In genomic region chr14:47722929-47723693, GRCh38 we compare ENCODE assay signal across 35 cellular contexts. TPM values are rescaled to one million over a fixed set of nuclear protein-coding genes. Genes with fewer than 3 reads are reported as not detected.
"Had no signal": no experiment of that assay in that cellular context is flagged by ENCODE, and none has a peak within 500 bp of the region (broad histone marks: within the 10 kb centered on the region; RNA-seq: fewer than 3 reads in every experiment).

No MANE protein-coding gene starts in this region.

- H3K9me3 Mint-ChIP-seq: activated B cell treated with CpG ODN at 0.5 μM for 24 hours; activated CD4-positive, alpha-beta T cell treated with anti-CD3 and anti-CD28 coated beads, Interleukin-2, amount 10 ng/mL, durations not matched to agents 24 days and 14 days; activated naive CD4-positive, alpha-beta T cell treated with anti-CD3 and anti-CD28 coated beads, Interleukin-2, amount 50 U/mL, for 24 hours; activated naive CD8-positive, alpha-beta T cell treated with anti-CD3 and anti-CD28 coated beads, Interleukin-2, amount 10 ng/mL, durations not matched to agents 7 days and 5 days; activated naive CD8-positive, alpha-beta T cell treated with anti-CD3 and anti-CD28 coated beads, Interleukin-2, amount 50 U/mL, for 24 hours; activated T-cell treated with anti-CD3 and anti-CD28 coated beads, Interleukin-2, amount 50 U/mL, for 24 hours had no signal

- H3K4me1 ChIP-seq: ascending aorta, body of pancreas, breast epithelium had no signal

- H3K27ac Mint-ChIP-seq: activated B cell treated with CpG ODN at 0.5 μM for 24 hours; activated CD4-positive, alpha-beta memory T cell treated with anti-CD3 and anti-CD28 coated beads for 36 hours; activated CD4-positive, alpha-beta T cell treated with anti-CD3 and anti-CD28 coated beads, Interleukin-2, amount 10 ng/mL, durations not matched to agents 24 days and 14 days; activated CD8-positive, alpha-beta T cell treated with anti-CD3 and anti-CD28 coated beads for 36 hours; activated naive CD4-positive, alpha-beta T cell treated with anti-CD3 and anti-CD28 coated beads, Interleukin-2, amount 10 ng/mL, durations not matched to agents 7 days and 5 days; activated naive CD4-positive, alpha-beta T cell treated with anti-CD3 and anti-CD28 coated beads, Interleukin-2, amount 50 U/mL, for 24 hours; activated naive CD8-positive, alpha-beta T cell; activated naive CD8-positive, alpha-beta T cell treated with anti-CD3 and anti-CD28 coated beads, Interleukin-2, amount 10 ng/mL, durations not matched to agents 7 days and 5 days; activated naive CD8-positive, alpha-beta T cell treated with anti-CD3 and anti-CD28 coated beads, Interleukin-2, amount 50 U/mL, for 24 hours; activated T-cell treated with anti-CD3 and anti-CD28 coated beads, Interleukin-2, amount 50 U/mL, for 24 hours; activated T-helper 2 cell treated with anti-CD3 and anti-CD28 coated beads, Interferon-gamma antibody, Interleukin-2, Interleukin-4, amounts not matched to agents 10 μg/mL and 5 μg/mL and 100 μg/mL, durations not matched to agents 14 hours and 24 hours and 36 hours; T-helper 1 cell treated with Interleukin-12 subunit alpha and Interleukin-12 subunit beta and Interleukin-4 antibody, amounts not matched to agents 30 μg/mL and 1 μg/mL, for 36 hours; T-helper 2 cell treated with Interferon-gamma antibody and Interleukin-4, amounts not matched to agents 5 μg/mL and 100 μg/mL, for 36 hours had no signal

- H3K27ac ChIP-seq: ascending aorta, body of pancreas, brain microvascular endothelial cell, breast epithelium, VCaP had no signal

- H3K4me3 ChIP-seq: ascending aorta, body of pancreas, breast epithelium had no signal

- H3K27me3 ChIP-seq: ascending aorta, body of pancreas, brain microvascular endothelial cell, breast epithelium had no signal

- H3K4me1 Mint-ChIP-seq: activated B cell treated with CpG ODN at 0.5 μM for 24 hours; activated CD4-positive, alpha-beta T cell treated with anti-CD3 and anti-CD28 coated beads, Interleukin-2, amount 10 ng/mL, durations not matched to agents 24 days and 14 days; activated naive CD4-positive, alpha-beta T cell treated with anti-CD3 and anti-CD28 coated beads, Interleukin-2, amount 10 ng/mL, durations not matched to agents 7 days and 5 days; activated naive CD4-positive, alpha-beta T cell treated with anti-CD3 and anti-CD28 coated beads, Interleukin-2, amount 50 U/mL, for 24 hours; activated naive CD8-positive, alpha-beta T cell treated with anti-CD3 and anti-CD28 coated beads, Interleukin-2, amount 10 ng/mL, durations not matched to agents 7 days and 5 days; activated naive CD8-positive, alpha-beta T cell treated with anti-CD3 and anti-CD28 coated beads, Interleukin-2, amount 50 U/mL, for 24 hours had no signal

- H3K4me3 Mint-ChIP-seq: activated B cell treated with CpG ODN at 0.5 μM for 24 hours; activated CD4-positive, alpha-beta memory T cell treated with anti-CD3 and anti-CD28 coated beads for 36 hours; activated CD4-positive, alpha-beta T cell treated with anti-CD3 and anti-CD28 coated beads, Interleukin-2, amount 10 ng/mL, durations not matched to agents 24 days and 14 days; activated CD8-positive, alpha-beta T cell treated with anti-CD3 and anti-CD28 coated beads for 36 hours; activated naive CD4-positive, alpha-beta T cell treated with anti-CD3 and anti-CD28 coated beads, Interleukin-2, amount 10 ng/mL, durations not matched to agents 7 days and 5 days; activated naive CD4-positive, alpha-beta T cell treated with anti-CD3 and anti-CD28 coated beads, Interleukin-2, amount 50 U/mL, for 24 hours; activated naive CD8-positive, alpha-beta T cell; activated naive CD8-positive, alpha-beta T cell treated with anti-CD3 and anti-CD28 coated beads, Interleukin-2, amount 10 ng/mL, durations not matched to agents 7 days and 5 days; activated naive CD8-positive, alpha-beta T cell treated with anti-CD3 and anti-CD28 coated beads, Interleukin-2, amount 50 U/mL, for 24 hours; activated T-cell treated with anti-CD3 and anti-CD28 coated beads, Interleukin-2, amount 50 U/mL, for 24 hours; T-helper 1 cell treated with Interleukin-12 subunit alpha and Interleukin-12 subunit beta and Interleukin-4 antibody, amounts not matched to agents 30 μg/mL and 1 μg/mL, for 36 hours; T-helper 2 cell treated with Interferon-gamma antibody and Interleukin-4, amounts not matched to agents 5 μg/mL and 100 μg/mL, for 36 hours had no signal

- ATAC-seq: activated CD8-positive, alpha-beta T cell treated with anti-CD3 and anti-CD28 coated beads for 36 hours; activated naive CD8-positive, alpha-beta T cell treated with anti-CD3 and anti-CD28 coated beads, Interleukin-2, amount 50 U/mL, for 24 hours; body of pancreas had no signal

- H3K27me3 Mint-ChIP-seq: activated B cell treated with CpG ODN at 0.5 μM for 24 hours; activated CD4-positive, alpha-beta memory T cell treated with anti-CD3 and anti-CD28 coated beads for 36 hours; activated CD4-positive, alpha-beta T cell treated with anti-CD3 and anti-CD28 coated beads, Interleukin-2, amount 10 ng/mL, durations not matched to agents 24 days and 14 days; activated CD8-positive, alpha-beta T cell treated with anti-CD3 and anti-CD28 coated beads for 36 hours; activated naive CD4-positive, alpha-beta T cell treated with anti-CD3 and anti-CD28 coated beads, Interleukin-2, amount 10 ng/mL, durations not matched to agents 7 days and 5 days; activated naive CD4-positive, alpha-beta T cell treated with anti-CD3 and anti-CD28 coated beads, Interleukin-2, amount 50 U/mL, for 24 hours; activated naive CD8-positive, alpha-beta T cell; activated naive CD8-positive, alpha-beta T cell treated with anti-CD3 and anti-CD28 coated beads, Interleukin-2, amount 10 ng/mL, durations not matched to agents 7 days and 5 days; activated naive CD8-positive, alpha-beta T cell treated with anti-CD3 and anti-CD28 coated beads, Interleukin-2, amount 50 U/mL, for 24 hours; activated T-cell treated with anti-CD3 and anti-CD28 coated beads, Interleukin-2, amount 50 U/mL, for 24 hours had no signal

- H3K36me3 Mint-ChIP-seq: activated CD4-positive, alpha-beta memory T cell treated with anti-CD3 and anti-CD28 coated beads for 36 hours; activated naive CD4-positive, alpha-beta T cell treated with anti-CD3 and anti-CD28 coated beads, Interleukin-2, amount 10 ng/mL, durations not matched to agents 7 days and 5 days; activated naive CD4-positive, alpha-beta T cell treated with anti-CD3 and anti-CD28 coated beads, Interleukin-2, amount 50 U/mL, for 24 hours; activated naive CD8-positive, alpha-beta T cell; activated naive CD8-positive, alpha-beta T cell treated with anti-CD3 and anti-CD28 coated beads, Interleukin-2, amount 10 ng/mL, durations not matched to agents 7 days and 5 days had no signal

- DNase-seq: activated B cell treated with CpG ODN at 0.5 μM for 24 hours; activated CD4-positive, alpha-beta memory T cell treated with anti-CD3 and anti-CD28 coated beads for 36 hours; activated CD4-positive, alpha-beta T cell treated with anti-CD3 and anti-CD28 coated beads for 4 hours; activated CD4-positive, alpha-beta T cell treated with anti-CD3 and anti-CD28 coated beads, Interleukin-2, amount 10 ng/mL, durations not matched to agents 24 days and 14 days; activated CD4-positive, alpha-beta T cell treated with anti-CD3 and anti-CD28 coated beads, Interleukin-2, amount 50 U/mL, for 1 hour; activated CD4-positive, alpha-beta T cell treated with anti-CD3 and anti-CD28 coated beads, Interleukin-2, amount 50 U/mL, for 4 hours; activated CD4-positive, CD25-positive, alpha-beta regulatory T cell treated with anti-CD3 and anti-CD28 coated beads, Interleukin-2, amount 50 U/mL, for 72 hours; activated CD8-positive, alpha-beta memory T cell treated with anti-CD3 and anti-CD28 coated beads, Interleukin-2, amount 50 U/mL, for 48 hours; activated CD8-positive, alpha-beta T cell treated with anti-CD3 and anti-CD28 coated beads for 36 hours; activated effector memory CD4-positive, alpha-beta T cell treated with Interleukin-2 at 50 U/mL for 16 hours; activated gamma-delta T cell; activated naive CD4-positive, alpha-beta T cell treated with anti-CD3 and anti-CD28 coated beads, Interleukin-2, amount 10 ng/mL, durations not matched to agents 7 days and 5 days; activated naive CD4-positive, alpha-beta T cell treated with Interleukin-2 at 50 U/mL for 16 hours; activated naive CD8-positive, alpha-beta T cell treated with anti-CD3 and anti-CD28 coated beads, Interleukin-2, amount 10 ng/mL, durations not matched to agents 7 days and 5 days; activated naive CD8-positive, alpha-beta T cell treated with anti-CD3 and anti-CD28 coated beads, Interleukin-2, amount 50 U/mL, for 24 hours; activated T-cell treated with anti-CD3 and anti-CD28 coated beads, Interleukin-2, amount 50 U/mL, for 24 hours; activated T-cell treated with anti-CD3 and anti-CD28 coated beads, Interleukin-2, amount 50 U/mL, for 48 hours; amygdala; anterior cingulate cortex; body of pancreas; brain microvascular endothelial cell; central memory CD4-positive, alpha-beta T cell; SW 1271; T-helper 1 cell; T-helper 2 cell; T-helper 9 cell had no signal

- H3K36me3 ChIP-seq: ascending aorta, brain microvascular endothelial cell, breast epithelium had no signal

- H3K9me3 ChIP-seq: ascending aorta, body of pancreas, breast epithelium had no signal

RNA-seq across cellular contexts. Expression of gene MDGA2, which starts 47.7 kb away (rescaled TPM):
- total RNA-seq: activated B cell treated with CpG ODN at 0.5 μM for 24 hours; activated CD4-positive, alpha-beta memory T cell treated with anti-CD3 and anti-CD28 coated beads for 36 hours; activated CD4-positive, alpha-beta T cell treated with anti-CD3 and anti-CD28 coated beads, Interleukin-2, amount 10 ng/mL, durations not matched to agents 24 days and 14 days; activated CD8-positive, alpha-beta memory T cell treated with anti-CD3 and anti-CD28 coated beads for 36 hours; activated CD8-positive, alpha-beta T cell treated with anti-CD3 and anti-CD28 coated beads for 36 hours; activated naive CD8-positive, alpha-beta T cell treated with anti-CD3 and anti-CD28 coated beads, Interleukin-2, amount 10 ng/mL, durations not matched to agents 7 days and 5 days; activated T-helper 2 cell treated with anti-CD3 and anti-CD28 coated beads, Interferon-gamma antibody, Interleukin-2, Interleukin-4, amounts not matched to agents 10 μg/mL and 5 μg/mL and 100 μg/mL, durations not matched to agents 14 hours and 24 hours and 36 hours; ascending aorta; body of pancreas; breast epithelium had no signal
